Comparison of ENCODE assay signal across 22 cellular contexts in genomic region chr13:50340566-50341287, GRCh38.
DNase-seq lines count a peak whose midpoint lies in the region; ATAC-seq, FAIRE-seq and TF ChIP-seq lines count a peak whose summit lies in the region.
"Had no signal": no experiment of that assay in that cellular context is flagged by ENCODE, and none has a peak within 500 bp of the region (broad histone marks: within the 10 kb centered on the region; RNA-seq: fewer than 3 reads in every experiment).

No MANE protein-coding gene starts in this region.

- H2AFZ ChIP-seq in endothelial cell of umbilical vein (ENCODE audit: low read depth, low read length): no peak overlapping the region

- H3K4me3 ChIP-seq in endothelial cell of umbilical vein (replicated peaks in 1 of 3; ENCODE audit: insufficient read depth in 1 of 3, low read depth in 1 of 3, low read length in 3 of 3) (no peak overlapping the region), psoas muscle (no peak overlapping the region), sigmoid colon (no peak overlapping the region)
- H3K4me3 ChIP-seq: breast epithelium, heart right ventricle, mucosa of descending colon, ovary, tibial artery had no signal

- no peaks in the 10 kb centered on the region for H3K9me1 ChIP-seq in endothelial cell of umbilical vein (replicated peaks; ENCODE audit: control insufficient read depth, extremely low read depth, insufficient read depth, low read length)

- H3K27me3 ChIP-seq in endothelial cell of umbilical vein (ENCODE audit: control insufficient read depth in 2 of 2, insufficient read depth in 2 of 2, low read length in 2 of 2): no peaks in the 10 kb centered on the region
- H3K27me3 ChIP-seq in psoas muscle (ENCODE audit: insufficient read depth in 3 of 3, low read length in 2 of 3): no peaks in the 10 kb centered on the region
- H3K27me3 ChIP-seq in sigmoid colon: no peaks in the 10 kb centered on the region
- H3K27me3 ChIP-seq: breast epithelium, heart right ventricle, ovary, tibial artery had no signal

- no peaks in the 10 kb centered on the region for H4K20me1 ChIP-seq in endothelial cell of umbilical vein (replicated peaks; ENCODE audit: control insufficient read depth, extremely low read depth, insufficient read depth, low read length)

- FAIRE-seq in endothelial cell of umbilical vein (lab: Jason Lieb, UNC): peak; percentile 21
- FAIRE-seq: TTC549 had no signal

- TF ChIP-seq CTCF in endothelial cell of umbilical vein (IDR thresholded peaks at IDR 0.05; ENCODE audit: extremely low read depth in 1 of 2, insufficient read depth in 1 of 2, low read depth in 1 of 2, low read length in 2 of 2): no peak
- TF ChIP-seq CTCF in psoas muscle (IDR thresholded peaks at IDR 0.05): no peak
- TF ChIP-seq CTCF in sigmoid colon (IDR thresholded peaks at IDR 0.05): no peak

- no peak for TF ChIP-seq EP300 in sigmoid colon (IDR thresholded peaks at IDR 0.05)

- TF ChIP-seq POLR2A in endothelial cell of umbilical vein (IDR thresholded peaks at IDR 0.05; ENCODE audit: low read depth, low read length): no peak
- TF ChIP-seq POLR2A in sigmoid colon (IDR thresholded peaks at IDR 0.05): no peak

- DNase-seq in NCI-H1417 (lab: John Stamatoyannopoulos, UW) (peak; percentile 57 to 86 (median 66)), NCI-H510A (lab: John Stamatoyannopoulos, UW) (peak; percentile 14), endothelial cell of umbilical vein (ENCODE audit: low read depth, low spot score) (no peak), psoas muscle (peak; percentile 35 to 65), sigmoid colon (no peak), NCI-H2081 (lab: John Stamatoyannopoulos, UW) (no peak)
- no peak for DNase-seq in natural killer cell treated with Interleukin-12 subunit alpha and Interleukin-12 subunit beta and Interleukin-15 and Interleukin-18, amount 100 ng/mL, for 72 hours (ENCODE audit: low spot score)
- DNase-seq: activated CD4-positive, alpha-beta T cell treated with anti-CD3 and anti-CD28 coated beads, Interleukin-2, amount 50 U/mL, for 4 hours; activated T-cell treated with anti-CD3 and anti-CD28 coated beads, Interleukin-2, amount 50 U/mL, for 24 hours; C1 segment of cervical spinal cord; DMS79; islet precursor cell; mucosa of descending colon; NCI-H2081 treated with DMSO at 0.1 percent for 48 hours; ovary; PC-3; tibial artery had no signal

- H3K27me3 Mint-ChIP-seq in natural killer cell treated with Interleukin-12 subunit alpha and Interleukin-12 subunit beta and Interleukin-15 and Interleukin-18, amount 100 ng/mL, for 72 hours: peaks cover 0 to 2% of the 10 kb centered on the region in 2 donors
- H3K27me3 Mint-ChIP-seq: activated T-cell treated with anti-CD3 and anti-CD28 coated beads, Interleukin-2, amount 50 U/mL, for 24 hours had no signal

- no peaks in the 10 kb centered on the region for H3K79me2 ChIP-seq in endothelial cell of umbilical vein (ENCODE audit: control insufficient read depth, insufficient read depth, low read length)

- 39 to 66% (median 40%) methylated on average over 17 of the region's 17 CpGs for WGBS in psoas muscle, 3 donors
- WGBS in sigmoid colon, 2 donors: 87 to 91% methylated on average over 17 of the region's 17 CpGs

- H3K4me1 Mint-ChIP-seq in natural killer cell treated with Interleukin-12 subunit alpha and Interleukin-12 subunit beta and Interleukin-15 and Interleukin-18, amount 100 ng/mL, for 72 hours (ENCODE audit: low read depth in 2 of 2): peaks cover 6% of the 10 kb centered on the region in 2 donors

- no peak for ATAC-seq in psoas muscle
- ATAC-seq in natural killer cell treated with Interleukin-12 subunit alpha and Interleukin-12 subunit beta and Interleukin-15 and Interleukin-18, amount 100 ng/mL, for 72 hours: no peak
- ATAC-seq: HCT116, mucosa of descending colon, PC-3 had no signal

- peak overlapping the region in 1 of 2 donors; percentile 44 for H3K27ac Mint-ChIP-seq in natural killer cell treated with Interleukin-12 subunit alpha and Interleukin-12 subunit beta and Interleukin-15 and Interleukin-18, amount 100 ng/mL, for 72 hours
- H3K27ac Mint-ChIP-seq: activated naive CD4-positive, alpha-beta T cell treated with anti-CD3 and anti-CD28 coated beads, Interleukin-2, amount 50 U/mL, for 24 hours; activated T-cell treated with anti-CD3 and anti-CD28 coated beads, Interleukin-2, amount 50 U/mL, for 24 hours had no signal

- H3K4me1 ChIP-seq in endothelial cell of umbilical vein (ENCODE audit: control insufficient read depth, extremely low read depth, insufficient read depth, low read length) (no peaks in the 10 kb centered on the region), psoas muscle (no peaks in the 10 kb centered on the region), sigmoid colon (no peaks in the 10 kb centered on the region)
- H3K4me1 ChIP-seq: breast epithelium, tibial artery had no signal

- dilution Hi-C loops in endothelial cell of umbilical vein (cut with MboI; ENCODE audit: extremely low pct_ligation_motif_present, low sequenced_read_pairs): no loop called here

- no peaks in the 10 kb centered on the region for H3K9me3 Mint-ChIP-seq in natural killer cell treated with Interleukin-12 subunit alpha and Interleukin-12 subunit beta and Interleukin-15 and Interleukin-18, amount 100 ng/mL, for 72 hours
- H3K9me3 Mint-ChIP-seq: activated T-cell treated with anti-CD3 and anti-CD28 coated beads, Interleukin-2, amount 50 U/mL, for 24 hours had no signal

- H3K36me3 ChIP-seq in endothelial cell of umbilical vein (ENCODE audit: control insufficient read depth in 2 of 2, extremely low read depth in 1 of 2, insufficient read depth in 2 of 2, low read length in 2 of 2) (no peaks in the 10 kb centered on the region), psoas muscle (ENCODE audit: insufficient read depth in 1 of 2, low read depth in 1 of 2) (no peaks in the 10 kb centered on the region), sigmoid colon (no peaks in the 10 kb centered on the region)
- H3K36me3 ChIP-seq: breast epithelium, heart right ventricle, ovary, tibial artery had no signal

- intact Hi-C loops in endothelial cell of umbilical vein (cut with micrococcal nuclease): no loop called here
- intact Hi-C loops in psoas muscle (cut with DNase I): no loop called here
- intact Hi-C loops in sigmoid colon (cut with DNase I): no loop called here

- CTCF ChIA-PET in endothelial cell of umbilical vein (lab: Charles Lee): interaction anchor here (0.7 to 1.0 kb wide), 2 partner anchors 93 to 170 kb away, joined by 3 to 4 read pairs; no protein-coding TSS in a partner anchor

- H3K9me3 ChIP-seq in endothelial cell of umbilical vein (replicated peaks; ENCODE audit: control insufficient read depth, insufficient read depth, low read length): no peaks in the 10 kb centered on the region
- no peaks in the 10 kb centered on the region for H3K9me3 ChIP-seq in psoas muscle
- no peaks in the 10 kb centered on the region for H3K9me3 ChIP-seq in sigmoid colon
- H3K9me3 ChIP-seq: breast epithelium, mucosa of descending colon, ovary, tibial artery had no signal

- H3K9ac ChIP-seq in endothelial cell of umbilical vein (replicated peaks; ENCODE audit: extremely low read depth, insufficient read depth, low read length): no peak overlapping the region

- H3K4me3 Mint-ChIP-seq in natural killer cell treated with Interleukin-12 subunit alpha and Interleukin-12 subunit beta and Interleukin-15 and Interleukin-18, amount 100 ng/mL, for 72 hours: no peak overlapping the region
- H3K4me3 Mint-ChIP-seq: activated naive CD4-positive, alpha-beta T cell treated with anti-CD3 and anti-CD28 coated beads, Interleukin-2, amount 50 U/mL, for 24 hours; activated T-cell treated with anti-CD3 and anti-CD28 coated beads, Interleukin-2, amount 50 U/mL, for 24 hours had no signal

- POLR2A ChIA-PET in endothelial cell of umbilical vein (lab: Charles Lee): no interaction called here

- H3K36me3 Mint-ChIP-seq in natural killer cell treated with Interleukin-12 subunit alpha and Interleukin-12 subunit beta and Interleukin-15 and Interleukin-18, amount 100 ng/mL, for 72 hours: peaks cover 5% of the 10 kb centered on the region

- H3K27ac ChIP-seq in endothelial cell of umbilical vein (ENCODE audit: insufficient read depth, low read depth, low read length) (no peak overlapping the region), psoas muscle (no peak overlapping the region), sigmoid colon (no peak overlapping the region)
- H3K27ac ChIP-seq: breast epithelium, heart right ventricle, ovary, tibial artery had no signal

- BruUV-seq in endothelial cell of umbilical vein (replicated peaks; lab: Mats Ljungman, UMichigan): no TSS peak

- no peak overlapping the region for H3K4me2 ChIP-seq in endothelial cell of umbilical vein (ENCODE audit: insufficient read depth, low read length)

TF ChIP-seq in endothelial cell of umbilical vein, 7 proteins besides CTCF, POLR2A, EP300 and RAD21:
- no peak for TF ChIP-seq MAX (IDR thresholded peaks at IDR 0.05; ENCODE audit: insufficient read depth, insufficient read length)
- TF ChIP-seq MYC (IDR thresholded peaks at IDR 0.05; ENCODE audit: low read depth, low read length): no peak
- TF ChIP-seq FOS (IDR thresholded peaks at IDR 0.05; ENCODE audit: borderline replicate concordance, insufficient read depth, low read length): no peak
- no peak for TF ChIP-seq GATA2 (IDR thresholded peaks at IDR 0.05; ENCODE audit: insufficient read depth, insufficient read length, low read depth, low read length)
- TF ChIP-seq JUN (IDR thresholded peaks at IDR 0.05; ENCODE audit: borderline replicate concordance, insufficient read depth, insufficient read length, low read depth): no peak
- no peak for TF ChIP-seq EZH2 (IDR thresholded peaks at IDR 0.05; ENCODE audit: borderline replicate concordance, low read depth, low read length, severe bottlenecking)
- no peak for TF ChIP-seq POLR2AphosphoS5 (IDR thresholded peaks at IDR 0.05; ENCODE audit: insufficient read depth, low read depth, low read length)

Comparison
In these comparisons a context has a peak if more than half of its experiments do, and no peak if none do; other contexts are left out.
1. DNase-seq: peak in NCI-H1417 (3 of 3), NCI-H510A (single experiment) and psoas muscle (2 of 2); none in endothelial cell of umbilical vein (single experiment), natural killer cell treated with Interleukin-12 subunit alpha and Interleukin-12 subunit beta and Interleukin-15 and Interleukin-18, amount 100 ng/mL, for 72 hours (single experiment), sigmoid colon (single experiment) and NCI-H2081 (0 of 2).